1 cellular context compared by ENCODE assay signal in genomic region chr15:39300451-39301153, GRCh38.
TF ChIP-seq lines count a peak whose summit lies in the region.

No MANE protein-coding gene starts in this region.

TF ChIP-seq in SK-N-SH treated with all-trans-retinoic acid at 6 μM for 48 hours, 23 proteins besides CTCF, POLR2A, EP300 and RAD21 (continued from another document):
- TF ChIP-seq, protein P1, sequence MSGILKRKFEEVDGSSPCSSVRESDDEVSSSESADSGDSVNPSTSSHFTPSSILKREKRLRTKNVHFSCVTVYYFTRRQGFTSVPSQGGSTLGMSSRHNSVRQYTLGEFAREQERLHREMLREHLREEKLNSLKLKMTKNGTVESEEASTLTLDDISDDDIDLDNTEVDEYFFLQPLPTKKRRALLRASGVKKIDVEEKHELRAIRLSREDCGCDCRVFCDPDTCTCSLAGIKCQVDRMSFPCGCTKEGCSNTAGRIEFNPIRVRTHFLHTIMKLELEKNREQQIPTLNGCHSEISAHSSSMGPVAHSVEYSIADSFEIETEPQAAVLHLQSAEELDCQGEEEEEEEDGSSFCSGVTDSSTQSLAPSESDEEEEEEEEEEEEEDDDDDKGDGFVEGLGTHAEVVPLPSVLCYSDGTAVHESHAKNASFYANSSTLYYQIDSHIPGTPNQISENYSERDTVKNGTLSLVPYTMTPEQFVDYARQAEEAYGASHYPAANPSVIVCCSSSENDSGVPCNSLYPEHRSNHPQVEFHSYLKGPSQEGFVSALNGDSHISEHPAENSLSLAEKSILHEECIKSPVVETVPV (CRISPR knock-in tag; IDR thresholded peaks at IDR 0.05): 0 out of 2 replicates have a peak, but pooled peaks have one; percentile 14
- peak; percentile 69; the same call in 1 of the 2 replicates for TF ChIP-seq ZC3H10 (CRISPR knock-in tag; IDR thresholded peaks at IDR 0.05)
